In genomic region chr19:12838893-12839656, GRCh38 we compare ENCODE assay signal across 9 cellular contexts. TPM values are rescaled to one million over a fixed set of nuclear protein-coding genes. Genes with fewer than 3 reads are reported as not detected.
DNase-seq lines count a peak whose midpoint lies in the region; ATAC-seq and TF ChIP-seq lines count a peak whose summit lies in the region.
"Had no signal": no experiment of that assay in that cellular context is flagged by ENCODE, and none has a peak within 500 bp of the region (broad histone marks: within the 10 kb centered on the region; RNA-seq: fewer than 3 reads in every experiment).

No MANE protein-coding gene starts in this region.

- H3K27ac ChIP-seq in trophoblast cell (ENCODE audit: low read depth, low read length), result no peak overlapping the region

- no peak overlapping the region for H4K12ac ChIP-seq in trophoblast cell (ENCODE audit: low read depth, low read length)

- H3K27me3 ChIP-seq in trophoblast cell (ENCODE audit: insufficient read depth, low read length), result peaks cover 26% of the 10 kb centered on the region

- peaks cover 10% of the 10 kb centered on the region for H3K9me3 ChIP-seq in trophoblast cell (ENCODE audit: insufficient read depth, low read depth, low read length)

- no peak overlapping the region for H2BK12ac ChIP-seq in trophoblast cell (ENCODE audit: low read length)

- no peak overlapping the region for H3K18ac ChIP-seq in trophoblast cell (ENCODE audit: low read length)

- no peak overlapping the region for H3K23ac ChIP-seq in trophoblast cell (ENCODE audit: low read length)

- H3K4me3 ChIP-seq in trophoblast cell (ENCODE audit: low read depth, low read length), result no peak overlapping the region

- no peak overlapping the region for H2BK120ac ChIP-seq in trophoblast cell (ENCODE audit: insufficient read depth, low read length, poor library complexity)

- intact Hi-C loops in MCF 10A (cut with micrococcal nuclease), result loop anchor here (5.0 kb wide), 1 partner anchor 37 kb away; the partner anchor contains the start of genes PRDX2 and THSD8

- H3K79me2 ChIP-seq in trophoblast cell (ENCODE audit: control insufficient read depth, insufficient read depth, low read length, poor library complexity), result no peaks in the 10 kb centered on the region

- TF ChIP-seq CTCF in MCF 10A (IDR thresholded peaks at IDR 0.05; ENCODE audit: unreplicated experiment), result no peak

- peak overlapping the region; percentile 66 for H3K4me3 Mint-ChIP-seq in MCF 10A (ENCODE audit: unreplicated experiment)

- H2BK5ac ChIP-seq in trophoblast cell (ENCODE audit: low read depth, low read length, poor library complexity), result no peak overlapping the region

- DNase-seq in NCI-H2081 (lab: John Stamatoyannopoulos, UW) (peak; percentile 35 to 70), NCI-H2081 treated with DMSO at 0.1 percent for 48 hours (lab: John Stamatoyannopoulos, UW) (no peak), NAMALWA (ENCODE audit: low spot score) (peak; percentile 78), MCF 10A (ENCODE audit: unreplicated experiment) (no peak), trophoblast cell (no peak), hippocampal formation (lab: John Stamatoyannopoulos, UW) (no peak), NCI-H1930 (lab: John Stamatoyannopoulos, UW) (no peak)

- ATAC-seq in GM21447 (IDR thresholded peaks at IDR 0.05; ENCODE audit: unreplicated experiment), result no peak

- no peaks in the 10 kb centered on the region for H3K79me1 ChIP-seq in trophoblast cell (ENCODE audit: low read length)

- CTCF ChIA-PET in MCF 10A (lab: Yijun Ruan, JAX), result interaction anchor here (0.7 to 1.2 kb wide), 2 partner anchors 24 to 699 kb away, joined by 3 to 6 read pairs; partner anchors contain the start of gene ZNF20

- no peak overlapping the region for H3K27ac Mint-ChIP-seq in MCF 10A (ENCODE audit: low read depth, unreplicated experiment)

- peaks cover 14% of the 10 kb centered on the region for H3K27me3 Mint-ChIP-seq in MCF 10A (ENCODE audit: insufficient read depth, unreplicated experiment)

- peaks cover 18% of the 10 kb centered on the region for H3K4me1 Mint-ChIP-seq in MCF 10A (ENCODE audit: insufficient read depth, unreplicated experiment)

- BruUV-seq in MCF 10A (replicated peaks; lab: Mats Ljungman, UMichigan), result no TSS peak

- H4K8ac ChIP-seq in trophoblast cell (ENCODE audit: low read depth, low read length), result no peak overlapping the region

- POLR2A ChIA-PET in MCF 10A (lab: Yijun Ruan, JAX), result interaction anchor here (0.7 to 1.0 kb wide), 2 partner anchors 8 to 133 kb away, joined by 3 to 5 read pairs; no protein-coding TSS in a partner anchor

- no peaks in the 10 kb centered on the region for H3K36me3 ChIP-seq in trophoblast cell (ENCODE audit: control insufficient read depth in 1 of 2, insufficient read depth in 2 of 2, low read length in 2 of 2)

- H3K9ac ChIP-seq in trophoblast cell (ENCODE audit: low read length), result no peak overlapping the region

- no peak overlapping the region for H2AFZ ChIP-seq in trophoblast cell (ENCODE audit: insufficient read depth, low read length, poor library complexity)

- no peak overlapping the region for H3K14ac ChIP-seq in trophoblast cell (ENCODE audit: low read length)

- H3K4me1 ChIP-seq in trophoblast cell (ENCODE audit: control insufficient read depth in 1 of 2, insufficient read depth in 2 of 2, low read length in 2 of 2), result peaks cover 7 to 17% of the 10 kb centered on the region in 2 experiments

- no peak overlapping the region for H3K4ac ChIP-seq in trophoblast cell (ENCODE audit: low read depth, low read length)

- WGBS in trophoblast cell (ENCODE audit: extremely low coverage, insufficient coverage, insufficient read length), result no CpG with 5 or more reads among the region's 19 CpGs

- H3K36me3 Mint-ChIP-seq in MCF 10A (ENCODE audit: insufficient read depth, unreplicated experiment), result no peaks in the 10 kb centered on the region

- H3K9me3 Mint-ChIP-seq in MCF 10A (ENCODE audit: unreplicated experiment), result no peaks in the 10 kb centered on the region

- H3K4me2 ChIP-seq in trophoblast cell (ENCODE audit: low read length), result peak overlapping the region; percentile 71

- H2AK5ac ChIP-seq in trophoblast cell (ENCODE audit: low read length), result no peak overlapping the region

- H4K91ac ChIP-seq in trophoblast cell (ENCODE audit: low read depth, low read length), result no peak overlapping the region

RNA-seq across cellular contexts. Expression of gene MAST1, which starts 0.8 kb away (rescaled TPM):
- 1.0 and 1.6 TPM in 2 replicates for total RNA-seq in MCF 10A (2022)
- polyA plus RNA-seq in trophoblast cell (2013), result 1.8 and 2.4 TPM in 2 replicates

RNA-seq across cellular contexts. Expression of gene RTBDN, which starts 4.7 kb away (rescaled TPM):
- not detected in 2 replicates for total RNA-seq in MCF 10A (2022)
- 0.22 and 0.33 TPM in 2 replicates for polyA plus RNA-seq in trophoblast cell (2013)
- total RNA-seq: lung microvascular endothelial cell had no signal

RNA-seq across cellular contexts. Expression of gene RNASEH2A, which starts 32.7 kb away (rescaled TPM):
- 11.2 and 16.7 TPM in 2 replicates for total RNA-seq in MCF 10A (2022)
- 16.0 and 17.3 TPM in 2 replicates for polyA plus RNA-seq in trophoblast cell (2013)

RNA-seq across cellular contexts. Expression of gene THSD8, which starts 37.2 kb away (rescaled TPM):
- total RNA-seq in MCF 10A (2022), result 6.9 and 14.5 TPM in 2 replicates
- 19.0 and 19.9 TPM in 2 replicates for polyA plus RNA-seq in trophoblast cell (2013)

RNA-seq across cellular contexts. Expression of gene PRDX2, which starts 37.5 kb away (rescaled TPM):
- 224 and 295 TPM in 2 replicates for total RNA-seq in MCF 10A (2022)
- polyA plus RNA-seq in trophoblast cell (2013), result 187 and 189 TPM in 2 replicates

Comparison
In these comparisons a context has a peak if more than half of its experiments do, and no peak if none do; other contexts are left out.
1. DNase-seq: peak in NCI-H2081 (2 of 2) and NAMALWA (single experiment); none in NCI-H2081 treated with DMSO at 0.1 percent for 48 hours (single experiment), MCF 10A (single experiment), trophoblast cell (0 of 2), hippocampal formation (0 of 2) and NCI-H1930 (0 of 2).